ENCODE assay signal across 15 cellular contexts in the genomic region with DNA sequence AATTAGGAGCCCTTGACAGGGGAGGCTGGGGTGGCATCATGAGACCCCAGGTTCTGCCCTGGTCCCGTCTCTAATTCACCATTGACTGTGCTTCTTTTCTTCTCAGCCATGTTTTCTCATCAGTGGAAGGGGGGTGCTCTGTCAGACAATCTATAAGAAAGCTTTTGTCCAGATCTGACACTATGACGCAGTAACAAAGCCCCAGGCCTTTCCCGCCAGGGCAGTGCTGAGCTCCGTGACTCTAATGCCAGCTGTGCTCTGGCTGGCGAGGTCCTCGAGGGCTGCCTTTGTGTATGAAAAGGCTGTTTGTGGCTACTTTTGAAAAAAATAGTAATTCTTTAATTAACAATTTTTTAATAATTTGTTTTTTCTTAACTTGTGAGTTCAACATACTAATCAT. TPM values are rescaled to one million over a fixed set of nuclear protein-coding genes. Genes with fewer than 3 reads are reported as not detected.
DNase-seq lines count a peak whose midpoint lies in the region; ATAC-seq and TF ChIP-seq lines count a peak whose summit lies in the region.
"Had no signal": no experiment of that assay in that cellular context is flagged by ENCODE, and none has a peak within 500 bp of the region (broad histone marks: within the 10 kb centered on the region; RNA-seq: fewer than 3 reads in every experiment).

No MANE protein-coding gene starts in this region.

- H3K4me1 Mint-ChIP-seq in activated naive CD4-positive, alpha-beta T cell treated with anti-CD3 and anti-CD28 coated beads, Interleukin-2, amount 50 U/mL, for 24 hours = peaks cover 55% of the 10 kb centered on the region
- H3K4me1 Mint-ChIP-seq in activated T-helper 1 cell treated with anti-CD3 and anti-CD28 coated beads, Interleukin-12 subunit alpha, Interleukin-12 subunit beta, Interleukin-2, Interleukin-4 antibody, amounts not matched to agents 30 ng/mL and 10 ng/mL and 1 ng/mL, durations not matched to agents 14 hours and 24 hours and 36 hours (ENCODE audit: low read depth) = peaks cover 75% of the 10 kb centered on the region
- H3K4me1 Mint-ChIP-seq in type B pancreatic cell (ENCODE audit: unreplicated experiment) = no peaks in the 10 kb centered on the region

- H3K9me3 Mint-ChIP-seq in activated naive CD4-positive, alpha-beta T cell treated with anti-CD3 and anti-CD28 coated beads, Interleukin-2, amount 50 U/mL, for 24 hours = no peaks in the 10 kb centered on the region
- H3K9me3 Mint-ChIP-seq in activated T-helper 1 cell treated with anti-CD3 and anti-CD28 coated beads, Interleukin-12 subunit alpha, Interleukin-12 subunit beta, Interleukin-2, Interleukin-4 antibody, amounts not matched to agents 30 ng/mL and 10 ng/mL and 1 ng/mL, durations not matched to agents 14 hours and 24 hours and 36 hours = no peaks in the 10 kb centered on the region
- H3K9me3 Mint-ChIP-seq in type B pancreatic cell = no peaks in the 10 kb centered on the region
- H3K9me3 Mint-ChIP-seq: IgD-negative memory B cell had no signal

- in situ Hi-C loops in transverse colon (cut with MboI; ENCODE audit: low pct_ligation_motif_present in 1 of 4, low pct_unique_long_range_greater_than_20kb in 1 of 4, low sequenced_read_pairs in 3 of 4) = no loop called here

- H3K27me3 ChIP-seq in transverse colon = peaks cover 3% of the 10 kb centered on the region
- H3K27me3 ChIP-seq: adrenal gland had no signal

- H3K36me3 ChIP-seq in transverse colon = no peaks in the 10 kb centered on the region
- H3K36me3 ChIP-seq: adrenal gland had no signal

- 85% methylated on average over 6 of the region's 6 CpGs; no CpG with 5 or more reads in 1 of the 2 donors for WGBS in transverse colon (ENCODE audit: low coverage in 1 of 2), 2 donors

- H3K4me3 Mint-ChIP-seq in activated naive CD4-positive, alpha-beta T cell treated with anti-CD3 and anti-CD28 coated beads, Interleukin-2, amount 50 U/mL, for 24 hours = peak overlapping the region; percentile 99
- peak overlapping the region; percentile 86 for H3K4me3 Mint-ChIP-seq in activated T-helper 1 cell treated with anti-CD3 and anti-CD28 coated beads, Interleukin-12 subunit alpha, Interleukin-12 subunit beta, Interleukin-2, Interleukin-4 antibody, amounts not matched to agents 30 ng/mL and 10 ng/mL and 1 ng/mL, durations not matched to agents 14 hours and 24 hours and 36 hours
- no peak overlapping the region for H3K4me3 Mint-ChIP-seq in type B pancreatic cell

- peak overlapping the region in 3 of 4 donors; percentile 32 to 63 (median 33) for H3K27ac ChIP-seq in transverse colon
- H3K27ac ChIP-seq: adrenal gland had no signal

- H3K27ac Mint-ChIP-seq in activated naive CD4-positive, alpha-beta T cell treated with anti-CD3 and anti-CD28 coated beads, Interleukin-2, amount 50 U/mL, for 24 hours = peak overlapping the region; percentile 99
- H3K27ac Mint-ChIP-seq in activated T-helper 1 cell treated with anti-CD3 and anti-CD28 coated beads, Interleukin-12 subunit alpha, Interleukin-12 subunit beta, Interleukin-2, Interleukin-4 antibody, amounts not matched to agents 30 ng/mL and 10 ng/mL and 1 ng/mL, durations not matched to agents 14 hours and 24 hours and 36 hours = peak overlapping the region; percentile 100
- H3K27ac Mint-ChIP-seq in type B pancreatic cell = no peak overlapping the region

- H3K4me1 ChIP-seq in transverse colon = peaks cover 0 to 4% (median 0%) of the 10 kb centered on the region in 4 donors
- H3K4me1 ChIP-seq: adrenal gland had no signal

- no peaks in the 10 kb centered on the region for H3K9me3 ChIP-seq in transverse colon
- H3K9me3 ChIP-seq: adrenal gland had no signal

- TF ChIP-seq EP300 in transverse colon (IDR thresholded peaks at IDR 0.05; ENCODE audit: low read depth) = no peak

- H3K36me3 Mint-ChIP-seq in activated naive CD4-positive, alpha-beta T cell treated with anti-CD3 and anti-CD28 coated beads, Interleukin-2, amount 50 U/mL, for 24 hours = peaks cover 50% of the 10 kb centered on the region
- peaks cover 52% of the 10 kb centered on the region for H3K36me3 Mint-ChIP-seq in activated T-helper 1 cell treated with anti-CD3 and anti-CD28 coated beads, Interleukin-12 subunit alpha, Interleukin-12 subunit beta, Interleukin-2, Interleukin-4 antibody, amounts not matched to agents 30 ng/mL and 10 ng/mL and 1 ng/mL, durations not matched to agents 14 hours and 24 hours and 36 hours (ENCODE audit: low read depth)
- no peaks in the 10 kb centered on the region for H3K36me3 Mint-ChIP-seq in type B pancreatic cell
- H3K36me3 Mint-ChIP-seq: IgD-negative memory B cell had no signal

- H3K4me3 ChIP-seq in transverse colon = peak overlapping the region in 1 of 4 donors; percentile 38
- H3K4me3 ChIP-seq: adrenal gland had no signal

- no peaks in the 10 kb centered on the region for H3K27me3 Mint-ChIP-seq in activated naive CD4-positive, alpha-beta T cell treated with anti-CD3 and anti-CD28 coated beads, Interleukin-2, amount 50 U/mL, for 24 hours
- no peaks in the 10 kb centered on the region for H3K27me3 Mint-ChIP-seq in activated T-helper 1 cell treated with anti-CD3 and anti-CD28 coated beads, Interleukin-12 subunit alpha, Interleukin-12 subunit beta, Interleukin-2, Interleukin-4 antibody, amounts not matched to agents 30 ng/mL and 10 ng/mL and 1 ng/mL, durations not matched to agents 14 hours and 24 hours and 36 hours (ENCODE audit: insufficient read depth)
- H3K27me3 Mint-ChIP-seq in type B pancreatic cell = no peaks in the 10 kb centered on the region
- H3K27me3 Mint-ChIP-seq: IgD-negative memory B cell had no signal

- ATAC-seq in HG03439 (IDR thresholded peaks at IDR 0.05; ENCODE audit: unreplicated experiment) (no peak), HG03175 (IDR thresholded peaks at IDR 0.05; ENCODE audit: unreplicated experiment) (no peak)
- ATAC-seq: esophagus mucosa had no signal

- DNase-seq in activated naive CD4-positive, alpha-beta T cell (lab: John Stamatoyannopoulos, UW) = no peak
- no peak for DNase-seq in activated T-helper 1 cell treated with anti-CD3 and anti-CD28 coated beads, Interleukin-12 subunit alpha, Interleukin-12 subunit beta, Interleukin-2, Interleukin-4 antibody, amounts not matched to agents 30 ng/mL and 10 ng/mL and 1 ng/mL, durations not matched to agents 14 hours and 24 hours and 36 hours (ENCODE audit: low spot score)
- DNase-seq in midbrain (lab: John Stamatoyannopoulos, UW) (peak; percentile 40), transverse colon (no peak), type B pancreatic cell (ENCODE audit: extremely low spot score, unreplicated experiment) (no peak)
- DNase-seq: adrenal gland, NCI-H1105 had no signal

- intact Hi-C loops in activated T-helper 1 cell treated with anti-CD3 and anti-CD28 coated beads, Interleukin-12 subunit alpha, Interleukin-12 subunit beta, Interleukin-2, Interleukin-4 antibody, amounts not matched to agents 30 ng/mL and 10 ng/mL and 1 ng/mL, durations not matched to agents 14 hours and 24 hours and 36 hours (cut with micrococcal nuclease) = loop anchor here (5.0 kb wide), 1 partner anchor 843 kb away; a partner anchor contains a TSS
- intact Hi-C loops in transverse colon (cut with DNase I; ENCODE audit: low total_unique reads) = no loop called here

- TF ChIP-seq CTCF in transverse colon (IDR thresholded peaks at IDR 0.05) (no peak), type B pancreatic cell (conservative IDR thresholded peaks at IDR 0.05) (no peak)

- TF ChIP-seq POLR2A in transverse colon (IDR thresholded peaks at IDR 0.05) = no peak

RNA-seq across cellular contexts. Expression of a gene that starts 3.2 kb away (rescaled TPM):
- 411 and 416 TPM in 2 replicates for total RNA-seq in activated T-helper 1 cell treated with anti-CD3 and anti-CD28 coated beads, Interleukin-12 subunit alpha, Interleukin-12 subunit beta, Interleukin-2, Interleukin-4 antibody, amounts not matched to agents 30 ng/mL and 10 ng/mL and 1 ng/mL, durations not matched to agents 14 hours and 24 hours and 36 hours
- total RNA-seq in transverse colon (1 to 10 TPM in 3 of 4 donors, not detected in 1; 1.9 to 4.3 (median 3.0) TPM), type B pancreatic cell (ENCODE audit: low replicate concordance) (0.70 and 1.1 TPM in 2 replicates)
- total RNA-seq: H1, NCI-H460, OCI-LY7 had no signal

RNA-seq across cellular contexts. Expression of a gene that starts 22.8 kb away (rescaled TPM):
- total RNA-seq in activated T-helper 1 cell treated with anti-CD3 and anti-CD28 coated beads, Interleukin-12 subunit alpha, Interleukin-12 subunit beta, Interleukin-2, Interleukin-4 antibody, amounts not matched to agents 30 ng/mL and 10 ng/mL and 1 ng/mL, durations not matched to agents 14 hours and 24 hours and 36 hours = 1.7 and 2.0 TPM in 2 replicates
- total RNA-seq in transverse colon = 10 to 100 TPM in 3 of 4 donors, 1 to 10 TPM in 1; 8.1 to 18.9 (median 12.6) TPM
- 2.3 and 3.5 TPM in 2 replicates for total RNA-seq in type B pancreatic cell (ENCODE audit: low replicate concordance)
- total RNA-seq: NCI-H460 had no signal

RNA-seq across cellular contexts. Expression of a gene that starts 50.5 kb away (rescaled TPM):
- 2.4 and 3.2 TPM in 2 replicates for total RNA-seq in activated T-helper 1 cell treated with anti-CD3 and anti-CD28 coated beads, Interleukin-12 subunit alpha, Interleukin-12 subunit beta, Interleukin-2, Interleukin-4 antibody, amounts not matched to agents 30 ng/mL and 10 ng/mL and 1 ng/mL, durations not matched to agents 14 hours and 24 hours and 36 hours
- total RNA-seq in transverse colon (1 to 10 TPM; 1.8 to 7.0 (median 3.5) TPM), type B pancreatic cell (ENCODE audit: low replicate concordance) (162 and 218 TPM in 2 replicates)

Comparison
In these comparisons a context has a peak if more than half of its experiments do, and no peak if none do; other contexts are left out.
1. RNA of a gene that starts 3.2 kb away (total RNA-seq): 411 to 416 TPM in activated T-helper 1 cell treated with anti-CD3 and anti-CD28 coated beads, Interleukin-12 subunit alpha, Interleukin-12 subunit beta, Interleukin-2, Interleukin-4 antibody, amounts not matched to agents 30 ng/mL and 10 ng/mL and 1 ng/mL, durations not matched to agents 14 hours and 24 hours and 36 hours; 1.9 to 4.3 TPM in transverse colon and 0.70 to 1.1 TPM in type B pancreatic cell; every median in the first group is over 10 times any median in the second.
2. RNA of a gene that starts 50.5 kb away (total RNA-seq): 162 to 218 TPM in type B pancreatic cell; 1.8 to 7.0 TPM in transverse colon and 2.4 to 3.2 TPM in activated T-helper 1 cell treated with anti-CD3 and anti-CD28 coated beads, Interleukin-12 subunit alpha, Interleukin-12 subunit beta, Interleukin-2, Interleukin-4 antibody, amounts not matched to agents 30 ng/mL and 10 ng/mL and 1 ng/mL, durations not matched to agents 14 hours and 24 hours and 36 hours; every median in the first group is over 10 times any median in the second.